ENCODE assay signal across 7 cellular contexts in the genomic region with DNA sequence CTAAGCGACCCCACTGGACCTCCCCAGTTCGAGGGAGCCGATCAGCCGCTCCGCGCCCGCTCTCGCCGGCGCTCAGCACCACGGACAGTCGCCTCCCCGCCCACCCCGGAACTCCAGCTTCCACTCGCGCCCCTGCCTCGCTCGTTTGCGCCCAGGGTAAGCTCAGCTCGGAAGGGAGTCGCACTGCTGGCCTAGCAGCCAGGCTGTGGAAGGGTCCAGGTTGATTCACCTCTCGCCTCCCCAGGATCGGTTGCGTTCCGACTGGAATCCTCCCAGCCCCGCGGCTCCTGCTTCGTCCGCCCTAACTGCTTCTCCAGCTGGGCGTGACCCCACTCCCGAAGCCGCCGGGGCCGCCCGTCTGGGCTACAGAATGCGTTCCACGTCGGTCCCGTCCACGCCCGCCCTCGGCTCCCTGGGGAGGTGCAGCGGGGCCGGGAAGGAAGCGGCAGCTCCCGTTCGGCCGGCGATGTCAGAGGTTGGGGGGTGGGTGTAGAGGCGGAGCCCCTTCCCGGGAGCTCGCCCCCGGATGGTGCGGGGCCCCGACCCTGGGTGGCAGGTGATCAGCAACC. TPM values are rescaled to one million over a fixed set of nuclear protein-coding genes. Genes with fewer than 3 reads are reported as not detected.
DNase-seq lines count a peak whose midpoint lies in the region; ATAC-seq, FAIRE-seq and TF ChIP-seq lines count a peak whose summit lies in the region.

No MANE protein-coding gene starts in this region.

- H3K9ac ChIP-seq in Loucy (ENCODE audit: low read depth, low read length, poor library complexity, severe bottlenecking), result no peak overlapping the region

- TF ChIP-seq CTCF in Loucy (conservative IDR thresholded peaks at IDR 0.05; ENCODE audit: low read length) (no peak), fibroblast of villous mesenchyme (IDR thresholded peaks at IDR 0.05; ENCODE audit: insufficient read depth, low read depth, low read length) (no peak), nephron progenitor cell (IDR thresholded peaks at IDR 0.05) (no peak)

- no peaks in the 10 kb centered on the region for H3K36me3 ChIP-seq in Loucy (ENCODE audit: insufficient read depth, low read length)

- H3K4me1 Mint-ChIP-seq in nephron progenitor cell, result peaks cover 18% of the 10 kb centered on the region

- DNase-seq in GM12891 (ENCODE audit: insufficient read length, low spot score), result peak; percentile 62
- peak; percentile 34 for DNase-seq in activated T-cell treated with anti-CD3 and anti-CD28 coated beads, Interleukin-2, amount 50 U/mL, for 1 hour
- peak; percentile 51 for DNase-seq in fibroblast of villous mesenchyme (ENCODE audit: low read depth)
- peak; percentile 79 for DNase-seq in nephron progenitor cell
- DNase-seq in G401 (ENCODE audit: low spot score), result no peak

- H3K9me3 ChIP-seq in Loucy (ENCODE audit: insufficient read depth, low read depth, low read length), result no peaks in the 10 kb centered on the region

- no peak for ATAC-seq in GM21423 (IDR thresholded peaks at IDR 0.05; ENCODE audit: unreplicated experiment)

- no peaks in the 10 kb centered on the region for H3K9me2 ChIP-seq in Loucy (replicated peaks; ENCODE audit: low read depth, low read length)

- H3K9me3 Mint-ChIP-seq in nephron progenitor cell, result no peaks in the 10 kb centered on the region

- in situ Hi-C loops in G401 (cut with HindIII; ENCODE audit: low sequenced_read_pairs), result no loop called here

- peak overlapping the region; percentile 74 for H3K4me3 Mint-ChIP-seq in nephron progenitor cell

- H3K4me1 ChIP-seq in Loucy (ENCODE audit: insufficient read depth, low read length, poor library complexity, severe bottlenecking), result no peaks in the 10 kb centered on the region

- peak overlapping the region; percentile 20 for H3K4me2 ChIP-seq in Loucy (ENCODE audit: low read depth, low read length, poor library complexity, severe bottlenecking)

- no peaks in the 10 kb centered on the region for H3K36me3 Mint-ChIP-seq in nephron progenitor cell (ENCODE audit: low read depth)

- no peaks in the 10 kb centered on the region for H3F3A ChIP-seq in Loucy (ENCODE audit: low read depth)

- peaks cover 72% of the 10 kb centered on the region for H3K27me3 Mint-ChIP-seq in nephron progenitor cell (ENCODE audit: low read depth, poor library complexity)

- H3K79me2 ChIP-seq in Loucy (ENCODE audit: insufficient read depth, low read length), result no peaks in the 10 kb centered on the region

- no peak overlapping the region for H3K27ac Mint-ChIP-seq in nephron progenitor cell

- H4K20me1 ChIP-seq in Loucy (ENCODE audit: insufficient read depth, low read length, poor library complexity, severe bottlenecking), result no peaks in the 10 kb centered on the region

- H3K27me3 ChIP-seq in Loucy (ENCODE audit: insufficient read depth, low read length, poor library complexity, severe bottlenecking), result no peaks in the 10 kb centered on the region

- no peak overlapping the region for H2AFZ ChIP-seq in Loucy (ENCODE audit: low read length)

- peak; percentile 55 for FAIRE-seq in GM12891 (lab: Jason Lieb, UNC)

- H3K4me3 ChIP-seq in Loucy (ENCODE audit: low read length, poor library complexity, severe bottlenecking) (no peak overlapping the region), fibroblast of villous mesenchyme (ENCODE audit: low read depth, low read length) (peak overlapping the region; percentile 67)

- no peak for TF ChIP-seq POLR2A in GM12891 (IDR thresholded peaks at IDR 0.05; ENCODE audit: low read depth, low read length)

TF ChIP-seq in GM12891, 5 proteins besides CTCF, POLR2A, EP300 and RAD21:
- no peak for TF ChIP-seq TAF1 (IDR thresholded peaks at IDR 0.05; ENCODE audit: low read depth, low read length)
- TF ChIP-seq SPI1 (IDR thresholded peaks at IDR 0.05; ENCODE audit: low read depth, low read length), result no peak
- TF ChIP-seq POLR2AphosphoS5 (IDR thresholded peaks at IDR 0.05; ENCODE audit: low read depth, low read length), result no peak

RNA-seq across cellular contexts. Expression of gene SCN3B, which starts 0.3 kb away (rescaled TPM):
- polyA plus RNA-seq in GM12891 (2012; ENCODE audit: low read depth, missing spikeins), result 0.04 TPM
- under 0.01 and 0.43 TPM in 2 replicates for total RNA-seq in fibroblast of villous mesenchyme
- not detected in 2 replicates for total RNA-seq in G401 (2014; rRNA removed; shearing (Covaris generic))
